In the genomic region with DNA sequence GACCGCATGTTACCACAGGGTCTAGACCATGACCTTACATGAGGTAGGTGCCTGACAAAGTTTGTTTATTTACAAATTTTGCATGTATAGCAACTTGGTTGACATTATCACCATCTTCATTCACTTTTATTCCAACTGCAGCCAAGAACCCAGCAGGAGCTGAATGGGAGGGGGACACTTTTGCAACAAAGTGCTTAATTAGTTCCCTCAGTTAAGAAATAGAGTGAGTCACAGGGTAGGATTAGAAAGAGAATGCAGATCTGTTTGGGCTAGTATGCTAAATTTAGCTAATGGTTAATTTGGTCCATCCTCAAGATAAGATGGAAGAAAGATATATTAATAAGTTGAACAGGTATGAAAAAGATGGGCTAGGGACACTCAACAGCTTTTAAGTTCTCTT, we compare ENCODE assay signal across 1 cellular context.
TF ChIP-seq lines count a peak whose summit lies in the region.

No MANE protein-coding gene starts in this region.

TF ChIP-seq in IMR-90, 13 proteins besides CTCF, POLR2A, EP300 and RAD21:
- TF ChIP-seq, protein P1, sequence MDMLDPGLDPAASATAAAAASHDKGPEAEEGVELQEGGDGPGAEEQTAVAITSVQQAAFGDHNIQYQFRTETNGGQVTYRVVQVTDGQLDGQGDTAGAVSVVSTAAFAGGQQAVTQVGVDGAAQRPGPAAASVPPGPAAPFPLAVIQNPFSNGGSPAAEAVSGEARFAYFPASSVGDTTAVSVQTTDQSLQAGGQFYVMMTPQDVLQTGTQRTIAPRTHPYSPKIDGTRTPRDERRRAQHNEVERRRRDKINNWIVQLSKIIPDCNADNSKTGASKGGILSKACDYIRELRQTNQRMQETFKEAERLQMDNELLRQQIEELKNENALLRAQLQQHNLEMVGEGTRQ (IDR thresholded peaks at IDR 0.05; ENCODE audit: low read depth, low read length) = no peak
- TF ChIP-seq NFE2L2 (IDR thresholded peaks at IDR 0.05; ENCODE audit: low read depth, low read length) = no peak
- TF ChIP-seq RFX5 (IDR thresholded peaks at IDR 0.05; ENCODE audit: low read depth, low read length) = no peak
- TF ChIP-seq MAZ (IDR thresholded peaks at IDR 0.05; ENCODE audit: borderline replicate concordance, low read depth, low read length) = no peak
- peak; percentile 31; the same call in 1 of the 2 replicates for TF ChIP-seq FOS (IDR thresholded peaks at IDR 0.05; ENCODE audit: low read depth, low read length)
- TF ChIP-seq MAFK (IDR thresholded peaks at IDR 0.05; ENCODE audit: low read depth, low read length) = no peak
- TF ChIP-seq RCOR1 (IDR thresholded peaks at IDR 0.05; ENCODE audit: insufficient replicate concordance, low read length) = no peak
- peak; percentile 56; the same call in 1 of the 2 replicates for TF ChIP-seq CEBPB (IDR thresholded peaks at IDR 0.05; ENCODE audit: low read depth, low read length)
- TF ChIP-seq MXI1 (IDR thresholded peaks at IDR 0.05; ENCODE audit: borderline replicate concordance, low read depth, low read length) = no peak
